In genomic region chr11:119714590-119714989, GRCh38 we compare ENCODE assay signal across 22 cellular contexts.
"Had no signal": no experiment of that assay in that cellular context is flagged by ENCODE, and none has a peak within 500 bp of the region (broad histone marks: within the 10 kb centered on the region; RNA-seq: fewer than 3 reads in every experiment).

No MANE protein-coding gene starts in this region.

- H3K27ac ChIP-seq: breast epithelium, esophagus muscularis mucosa, heart left ventricle, ovary, prostate gland, thoracic aorta had no signal

- H3K9me3 ChIP-seq: breast epithelium, esophagus muscularis mucosa, heart left ventricle, ovary, prostate gland, thoracic aorta had no signal

- H3K27me3 ChIP-seq: breast epithelium, esophagus muscularis mucosa, heart left ventricle, ovary had no signal

- H3K36me3 ChIP-seq: breast epithelium, esophagus muscularis mucosa, heart left ventricle, ovary, prostate gland, thoracic aorta had no signal

- H3K27ac Mint-ChIP-seq: activated naive CD8-positive, alpha-beta T cell treated with anti-CD3 and anti-CD28 coated beads for 36 hours; memory B cell; stimulated activated naive B cell treated with anti-CD40 and anti-IgM and Interleukin-4, amounts not matched to agents 10 μg/mL and 1 μg/mL and 100 μg/mL, for 72 hours; T-helper 1 cell treated with Interleukin-12 subunit alpha and Interleukin-12 subunit beta and Interleukin-4 antibody, amounts not matched to agents 30 μg/mL and 1 μg/mL, for 36 hours had no signal

- ATAC-seq: heart left ventricle; left cardiac atrium; stimulated activated naive B cell treated with anti-CD40 and anti-IgM and Interleukin-4, amounts not matched to agents 10 μg/mL and 1 μg/mL and 100 μg/mL, for 72 hours had no signal

- H3K4me1 ChIP-seq: breast epithelium, esophagus muscularis mucosa, prostate gland had no signal

- H3K4me3 Mint-ChIP-seq: activated naive CD8-positive, alpha-beta T cell treated with anti-CD3 and anti-CD28 coated beads for 36 hours; central memory CD8-positive, alpha-beta T cell; memory B cell; stimulated activated naive B cell treated with anti-CD40 and anti-IgM and Interleukin-4, amounts not matched to agents 10 μg/mL and 1 μg/mL and 100 μg/mL, for 72 hours; T-helper 1 cell treated with Interleukin-12 subunit alpha and Interleukin-12 subunit beta and Interleukin-4 antibody, amounts not matched to agents 30 μg/mL and 1 μg/mL, for 36 hours had no signal

- H3K4me1 Mint-ChIP-seq: central memory CD8-positive, alpha-beta T cell; memory B cell had no signal

- H3K4me3 ChIP-seq: breast epithelium, esophagus muscularis mucosa, heart left ventricle, ovary, prostate gland, thoracic aorta had no signal

- H3K9me3 Mint-ChIP-seq: central memory CD8-positive, alpha-beta T cell; memory B cell; stimulated activated naive B cell treated with anti-CD40 and anti-IgM and Interleukin-4, amounts not matched to agents 10 μg/mL and 1 μg/mL and 100 μg/mL, for 72 hours; T-helper 1 cell treated with Interleukin-12 subunit alpha and Interleukin-12 subunit beta and Interleukin-4 antibody, amounts not matched to agents 30 μg/mL and 1 μg/mL, for 36 hours had no signal

- DNase-seq: activated CD4-positive, alpha-beta T cell treated with anti-CD3 and anti-CD28 coated beads for 4 hours; activated CD4-positive, alpha-beta T cell treated with anti-CD3 and anti-CD28 coated beads, Interleukin-2, amount 50 U/mL, for 48 hours; activated CD4-positive, CD25-positive, alpha-beta regulatory T cell; activated naive CD4-positive, alpha-beta T cell treated with Interleukin-2 at 50 U/mL for 16 hours; activated naive CD8-positive, alpha-beta T cell treated with anti-CD3 and anti-CD28 coated beads for 36 hours; activated T-cell treated with anti-CD3 and anti-CD28 coated beads, Interleukin-2, amount 50 U/mL, for 48 hours; effector memory CD4-positive, alpha-beta T cell; islet precursor cell; left cardiac atrium; ovary; stimulated activated CD4-positive, alpha-beta T cell treated with anti-CD3 and anti-CD28 coated beads, Interleukin-2, amount 100 ng/mL, for 48 hours; stimulated activated CD8-positive, alpha-beta memory T cell treated with anti-CD3 and anti-CD28 coated beads, Interleukin-4, amount 100 ng/mL, for 48 hours; stimulated activated naive B cell treated with anti-CD40 and anti-IgM and Interleukin-4, amounts not matched to agents 10 μg/mL and 1 μg/mL and 100 μg/mL, for 72 hours; T1000 had no signal

- H3K36me3 Mint-ChIP-seq: memory B cell had no signal
